Comparison of ENCODE assay signal across 19 cellular contexts in the genomic region with DNA sequence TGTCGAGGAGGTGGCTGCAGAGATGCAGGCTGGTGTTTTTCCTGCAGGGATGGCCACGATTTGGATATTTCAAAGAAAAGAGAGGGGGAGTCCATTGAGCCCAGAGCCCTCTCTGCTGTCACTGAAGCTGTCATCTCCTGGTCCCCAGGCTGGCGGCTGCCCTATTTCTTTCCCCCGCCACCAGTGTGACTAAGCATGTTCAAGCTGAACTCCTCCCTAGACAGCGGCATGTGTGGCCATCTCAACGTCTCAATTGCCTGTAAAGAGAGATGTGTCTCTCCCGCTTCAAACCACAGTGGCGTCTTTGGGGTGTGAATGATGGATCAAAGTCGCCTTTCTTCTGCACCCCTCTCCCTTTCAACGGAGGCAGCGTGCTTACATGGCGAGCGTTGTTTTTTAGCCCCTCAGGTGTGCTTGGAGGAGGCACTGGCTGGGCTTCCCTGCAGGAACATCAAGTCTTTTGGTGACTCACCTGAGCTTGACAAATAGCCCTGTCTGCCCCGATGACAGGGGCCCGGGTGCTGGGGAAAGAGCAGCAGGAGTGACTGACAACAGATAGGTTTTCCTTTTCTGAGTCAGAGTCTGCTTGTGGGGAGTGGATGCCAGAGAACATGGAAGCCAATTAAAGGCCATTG.
A peak's percentile ranks its signal among the peaks of the same experiment; 100 is the strongest.
DNase-seq lines count a peak whose midpoint lies in the region; ATAC-seq, FAIRE-seq and TF ChIP-seq lines count a peak whose summit lies in the region.
"Had no signal": no experiment of that assay in that cellular context is flagged by ENCODE, and none has a peak within 500 bp of the region (broad histone marks: within the 10 kb centered on the region; RNA-seq: fewer than 3 reads in every experiment).

No MANE protein-coding gene starts in this region.

- no peak overlapping the region for H3K23ac ChIP-seq in H9 (ENCODE audit: insufficient read length, low read depth, low read length)

- no peak overlapping the region for H3T11ph ChIP-seq in H9 (ENCODE audit: low read length)

- no peak overlapping the region for H3K4me3 Mint-ChIP-seq in H9
- H3K4me3 Mint-ChIP-seq: CD4-positive, CD25-positive, alpha-beta regulatory T cell; CD8-positive, alpha-beta memory T cell had no signal

- peaks cover 7% of the 10 kb centered on the region for H3K9me3 ChIP-seq in H9 (ENCODE audit: control insufficient read depth, low read depth, low read length)
- H3K9me3 ChIP-seq in K562 (replicated peaks; ENCODE audit: control insufficient read depth, insufficient read depth, low read depth, low read length): no peaks in the 10 kb centered on the region
- H3K9me3 ChIP-seq: BE2C, HAP-1 had no signal

- H2BK120ac ChIP-seq in H9 (ENCODE audit: low read depth, low read length, poor library complexity, severe bottlenecking): no peak overlapping the region

- H3K56ac ChIP-seq in H9 (ENCODE audit: insufficient read length, low read depth, low read length): no peak overlapping the region

- H3K36me3 ChIP-seq in K562 (ENCODE audit: control insufficient read depth, insufficient read depth, low read length): no peaks in the 10 kb centered on the region
- H3K36me3 ChIP-seq: BE2C, HAP-1 had no signal

- WGBS in H9 (ENCODE audit: extremely low coverage, insufficient read length, low lambda C conversion rate): no CpG with 5 or more reads among the region's 15 CpGs
- WGBS in K562 (ENCODE audit: insufficient coverage, low coverage, missing lambda C conversion rate): 3% methylated on average over 15 of the region's 15 CpGs

- H3K79me2 ChIP-seq in H9 (ENCODE audit: insufficient read depth, low read length) (no peaks in the 10 kb centered on the region), K562 (ENCODE audit: control insufficient read depth, insufficient read depth, low read length) (no peaks in the 10 kb centered on the region)

- H3K14ac ChIP-seq in H9 (ENCODE audit: insufficient read depth, low read length): no peak overlapping the region

- H2BK15ac ChIP-seq in H9 (ENCODE audit: low read depth, low read length): no peak overlapping the region

- no TSS peak for BruUV-seq in K562 (replicated peaks; lab: Mats Ljungman, UMichigan)

- H3K18ac ChIP-seq in H9 (ENCODE audit: insufficient read length, low read depth, low read length): no peak overlapping the region

- no peak overlapping the region for H4K91ac ChIP-seq in H9 (ENCODE audit: insufficient read length, low read depth, low read length)

- H2AK5ac ChIP-seq in H9 (ENCODE audit: insufficient read length, low read length): no peak overlapping the region

- no peak overlapping the region for H2BK12ac ChIP-seq in H9 (ENCODE audit: insufficient read length, low read depth, low read length)

- H2BK20ac ChIP-seq in H9 (ENCODE audit: low read depth, low read length, poor library complexity, severe bottlenecking): no peak overlapping the region

- POLR2A ChIA-PET in K562 (lab: Yijun Ruan, JAX): interaction anchor here (0.6 to 1.1 kb wide), 3 partner anchors 27 to 54 kb away, joined by 3 read pairs; no protein-coding TSS in a partner anchor

- CTCF ChIA-PET in K562 (lab: Yijun Ruan, JAX; ENCODE audit: low intra/inter-chr PET ratio): no interaction called here

- no peak for TF ChIP-seq RAD21 in K562 (CRISPR knock-in tag; conservative IDR thresholded peaks at IDR 0.05 in 1 of 2, IDR thresholded peaks at IDR 0.05 in 1 of 2)

- DNase-seq in H9 (peak; percentile 3), K562 (ENCODE audit: extremely low read depth in 1 of 4, low spot score in 3 of 4) (no peak), mesenteric fat pad (ENCODE audit: low spot score) (peak; percentile 68), DMS53 treated with DMSO at 0.1 percent for 48 hours (lab: John Stamatoyannopoulos, UW; ENCODE audit: unreplicated experiment) (no peak), NCI-H1930 (lab: John Stamatoyannopoulos, UW) (no peak), HuH-7.5 (ENCODE audit: low spot score) (no peak)
- DNase-seq: ACHN; BE2C; C1 segment of cervical spinal cord; CD4-positive, CD25-positive, alpha-beta regulatory T cell; CD8-positive, alpha-beta memory T cell; COR-L47; DMS 273 treated with DMSO at 0.1 percent for 48 hours; GDM1; GOT3 had no signal

- H4K20me1 ChIP-seq in H9 (ENCODE audit: control insufficient read depth, insufficient read depth, insufficient read length) (no peaks in the 10 kb centered on the region), K562 (replicated peaks; ENCODE audit: control insufficient read depth, insufficient read depth, low read length) (no peaks in the 10 kb centered on the region)

- H3K9ac ChIP-seq in H9 (ENCODE audit: extremely low read depth, insufficient read length, low read length): no peak overlapping the region
- no peak overlapping the region for H3K9ac ChIP-seq in K562 (ENCODE audit: insufficient read depth in 1 of 2, low read depth in 2 of 2, low read length in 2 of 2)

- no peak overlapping the region for H3K27ac ChIP-seq in H9 (ENCODE audit: insufficient read length, low read depth, low read length)
- H3K27ac ChIP-seq in K562 (ENCODE audit: extremely low read depth, low read depth, low read length): no peak overlapping the region

- H3K27me3 Mint-ChIP-seq in H9 (ENCODE audit: low read depth): peaks cover 4% of the 10 kb centered on the region
- H3K27me3 Mint-ChIP-seq: CD4-positive, CD25-positive, alpha-beta regulatory T cell; CD8-positive, alpha-beta memory T cell had no signal

- peaks cover 19 to 24% of the 10 kb centered on the region in 2 experiments for H3K9me3 Mint-ChIP-seq in H9

- 0 out of 3 replicates have a peak, but pooled peaks have one; percentile 21 for ATAC-seq in K562
- ATAC-seq: HepG2 had no signal

- no peak for TF ChIP-seq EP300 in K562 (IDR thresholded peaks at IDR 0.05; ENCODE audit: low read length)

- H3K27ac Mint-ChIP-seq in H9: peak overlapping the region in 1 of 3 experiments; percentile 87; a peak in 1 of 7 replicates
- H3K27ac Mint-ChIP-seq: CD4-positive, CD25-positive, alpha-beta regulatory T cell had no signal

- intact Hi-C loops in K562 (cut with micrococcal nuclease): no loop called here

- no peak for FAIRE-seq in K562 (lab: Jason Lieb, UNC)
- FAIRE-seq: A204.1, GM12892, HepG2 had no signal

- H3K36me3 Mint-ChIP-seq in H9 (ENCODE audit: insufficient read depth in 1 of 3, low read depth in 3 of 3): peaks cover under 1 to 17% (median 4%) of the 10 kb centered on the region in 3 experiments
- H3K36me3 Mint-ChIP-seq: CD4-positive, CD25-positive, alpha-beta regulatory T cell; CD8-positive, alpha-beta memory T cell had no signal

- H3K9me1 ChIP-seq in K562 (ENCODE audit: control insufficient read depth, insufficient read depth, low read length): no peaks in the 10 kb centered on the region

- no peak overlapping the region for H4K5ac ChIP-seq in H9 (ENCODE audit: insufficient read length, low read depth, low read length)

- no peaks in the 10 kb centered on the region for H3K23me2 ChIP-seq in H9 (ENCODE audit: insufficient read length, low read depth, low read length, poor library complexity, severe bottlenecking)

- in situ Hi-C loops in K562 (cut with MboI): no loop called here

- H2AFZ ChIP-seq in H9 (ENCODE audit: low read length) (no peak overlapping the region), K562 (ENCODE audit: low read depth, low read length) (no peak overlapping the region)

- no peak overlapping the region for H3K4me2 ChIP-seq in H9 (ENCODE audit: insufficient read depth, insufficient read length, low read length)
- no peak overlapping the region for H3K4me2 ChIP-seq in K562 (ENCODE audit: insufficient read depth, low read length)

- H3K27me3 ChIP-seq in H9 (ENCODE audit: insufficient read depth, low read length) (no peaks in the 10 kb centered on the region), K562 (ENCODE audit: control insufficient read depth in 2 of 2, insufficient read depth in 2 of 2, low read length in 2 of 2) (no peaks in the 10 kb centered on the region; a peak in 1 of 5 replicates)
- H3K27me3 ChIP-seq: BE2C had no signal

- H3K4ac ChIP-seq in H9 (ENCODE audit: low read depth, low read length): no peak overlapping the region

- H3K4me1 Mint-ChIP-seq in H9: no peaks in the 10 kb centered on the region
- H3K4me1 Mint-ChIP-seq: CD4-positive, CD25-positive, alpha-beta regulatory T cell; CD8-positive, alpha-beta memory T cell had no signal

- no peaks in the 10 kb centered on the region for H3K79me1 ChIP-seq in H9 (ENCODE audit: insufficient read depth, low read depth, low read length, poor library complexity, severe bottlenecking)

- TF ChIP-seq CTCF in H9 (conservative IDR thresholded peaks at IDR 0.05) (no peak), K562 (IDR thresholded peaks at IDR 0.05 in 2 of 3, conservative IDR thresholded peaks at IDR 0.05 in 1 of 3; ENCODE audit: insufficient read depth in 2 of 3, low read depth in 1 of 3, low read length in 3 of 3) (no peak)

- H3K4me1 ChIP-seq in H9 (ENCODE audit: insufficient read depth, low read length): no peaks in the 10 kb centered on the region
- no peaks in the 10 kb centered on the region; a peak in 1 of 5 replicates for H3K4me1 ChIP-seq in K562 (replicated peaks in 1 of 2; ENCODE audit: control insufficient read depth in 2 of 2, insufficient read depth in 2 of 2, low read length in 2 of 2)
- H3K4me1 ChIP-seq: BE2C, HAP-1 had no signal

- H3K4me3 ChIP-seq in K562: no peak overlapping the region
- H3K4me3 ChIP-seq: HAP-1 had no signal

- no peak overlapping the region for H4K8ac ChIP-seq in H9 (replicated peaks; ENCODE audit: insufficient read length, low read depth, low read length)

- no peak for TF ChIP-seq POLR2A in K562 (conservative IDR thresholded peaks at IDR 0.05)

- H2BK5ac ChIP-seq in H9 (ENCODE audit: insufficient read length, low read length): no peak overlapping the region

TF ChIP-seq in K562, 482 proteins besides CTCF, POLR2A, EP300 and RAD21 (continues in another document):
- TF ChIP-seq SMARCC2 (IDR thresholded peaks at IDR 0.05; ENCODE audit: low read depth) (no peak), TEAD4 (IDR thresholded peaks at IDR 0.05; ENCODE audit: low read length) (no peak), TEAD4 (CRISPR knock-in tag; IDR thresholded peaks at IDR 0.05; ENCODE audit: borderline replicate concordance) (no peak), MEF2D (tag; conservative IDR thresholded peaks at IDR 0.05; ENCODE audit: low read depth) (no peak), SUPT5H (IDR thresholded peaks at IDR 0.05) (no peak), SMC3 (conservative IDR thresholded peaks at IDR 0.05; ENCODE audit: insufficient read depth, low read depth, low read length) (no peak), ZNF707 (CRISPR knock-in tag; conservative IDR thresholded peaks at IDR 0.05) (no peak)
- TF ChIP-seq, protein P1, sequence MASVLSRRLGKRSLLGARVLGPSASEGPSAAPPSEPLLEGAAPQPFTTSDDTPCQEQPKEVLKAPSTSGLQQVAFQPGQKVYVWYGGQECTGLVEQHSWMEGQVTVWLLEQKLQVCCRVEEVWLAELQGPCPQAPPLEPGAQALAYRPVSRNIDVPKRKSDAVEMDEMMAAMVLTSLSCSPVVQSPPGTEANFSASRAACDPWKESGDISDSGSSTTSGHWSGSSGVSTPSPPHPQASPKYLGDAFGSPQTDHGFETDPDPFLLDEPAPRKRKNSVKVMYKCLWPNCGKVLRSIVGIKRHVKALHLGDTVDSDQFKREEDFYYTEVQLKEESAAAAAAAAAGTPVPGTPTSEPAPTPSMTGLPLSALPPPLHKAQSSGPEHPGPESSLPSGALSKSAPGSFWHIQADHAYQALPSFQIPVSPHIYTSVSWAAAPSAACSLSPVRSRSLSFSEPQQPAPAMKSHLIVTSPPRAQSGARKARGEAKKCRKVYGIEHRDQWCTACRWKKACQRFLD (CRISPR knock-in tag; IDR thresholded peaks at IDR 0.05): no peak

Comparison
In these comparisons a context has a peak if more than half of its experiments do, and no peak if none do; other contexts are left out.
1. DNase-seq: peak in H9 (single experiment) and mesenteric fat pad (single experiment); none in K562 (0 of 4), DMS53 treated with DMSO at 0.1 percent for 48 hours (single experiment), NCI-H1930 (0 of 2) and HuH-7.5 (single experiment).